Comparison of ENCODE assay signal across 1 cellular context in genomic region chr22:50293441-50294318, GRCh38.
TF ChIP-seq lines count a peak whose summit lies in the region.

No MANE protein-coding gene starts in this region.

TF ChIP-seq in HepG2, 621 proteins besides CTCF, POLR2A, EP300 and RAD21 (continued from another document and continues in another):
- TF ChIP-seq GMEB1 (CRISPR knock-in tag; IDR thresholded peaks at IDR 0.05; ENCODE audit: borderline replicate concordance) = peak; percentile 48; the same call in 1 of the 2 replicates
- TF ChIP-seq, protein P1, sequence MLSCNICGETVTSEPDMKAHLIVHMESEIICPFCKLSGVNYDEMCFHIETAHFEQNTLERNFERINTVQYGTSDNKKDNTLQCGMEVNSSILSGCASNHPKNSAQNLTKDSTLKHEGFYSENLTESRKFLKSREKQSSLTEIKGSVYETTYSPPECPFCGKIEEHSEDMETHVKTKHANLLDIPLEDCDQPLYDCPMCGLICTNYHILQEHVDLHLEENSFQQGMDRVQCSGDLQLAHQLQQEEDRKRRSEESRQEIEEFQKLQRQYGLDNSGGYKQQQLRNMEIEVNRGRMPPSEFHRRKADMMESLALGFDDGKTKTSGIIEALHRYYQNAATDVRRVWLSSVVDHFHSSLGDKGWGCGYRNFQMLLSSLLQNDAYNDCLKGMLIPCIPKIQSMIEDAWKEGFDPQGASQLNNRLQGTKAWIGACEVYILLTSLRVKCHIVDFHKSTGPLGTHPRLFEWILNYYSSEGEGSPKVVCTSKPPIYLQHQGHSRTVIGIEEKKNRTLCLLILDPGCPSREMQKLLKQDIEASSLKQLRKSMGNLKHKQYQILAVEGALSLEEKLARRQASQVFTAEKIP (CRISPR knock-in tag; IDR thresholded peaks at IDR 0.05; ENCODE audit: borderline replicate concordance) = no peak
- peak; percentile 100 for TF ChIP-seq TEAD3 (CRISPR knock-in tag; optimal IDR thresholded peaks at IDR 0.05; ENCODE audit: borderline replicate concordance)
- TF ChIP-seq ZBTB49 (CRISPR knock-in tag; IDR thresholded peaks at IDR 0.05; ENCODE audit: borderline replicate concordance) = no peak
- no peak; the same call in 1 of the 2 replicates for TF ChIP-seq NFYC (CRISPR knock-in tag; IDR thresholded peaks at IDR 0.05)
- no peak for TF ChIP-seq GATA4 (IDR thresholded peaks at IDR 0.05; ENCODE audit: borderline replicate concordance, low read depth)
- TF ChIP-seq, protein P2, sequence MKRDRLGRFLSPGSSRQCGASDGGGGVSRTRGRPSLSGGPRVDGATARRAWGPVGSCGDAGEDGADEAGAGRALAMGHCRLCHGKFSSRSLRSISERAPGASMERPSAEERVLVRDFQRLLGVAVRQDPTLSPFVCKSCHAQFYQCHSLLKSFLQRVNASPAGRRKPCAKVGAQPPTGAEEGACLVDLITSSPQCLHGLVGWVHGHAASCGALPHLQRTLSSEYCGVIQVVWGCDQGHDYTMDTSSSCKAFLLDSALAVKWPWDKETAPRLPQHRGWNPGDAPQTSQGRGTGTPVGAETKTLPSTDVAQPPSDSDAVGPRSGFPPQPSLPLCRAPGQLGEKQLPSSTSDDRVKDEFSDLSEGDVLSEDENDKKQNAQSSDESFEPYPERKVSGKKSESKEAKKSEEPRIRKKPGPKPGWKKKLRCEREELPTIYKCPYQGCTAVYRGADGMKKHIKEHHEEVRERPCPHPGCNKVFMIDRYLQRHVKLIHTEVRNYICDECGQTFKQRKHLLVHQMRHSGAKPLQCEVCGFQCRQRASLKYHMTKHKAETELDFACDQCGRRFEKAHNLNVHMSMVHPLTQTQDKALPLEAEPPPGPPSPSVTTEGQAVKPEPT (CRISPR knock-in tag; IDR thresholded peaks at IDR 0.05; ENCODE audit: low read depth) = no peak
- TF ChIP-seq ZNF337 (CRISPR knock-in tag; IDR thresholded peaks at IDR 0.05; ENCODE audit: borderline replicate concordance, low read depth) = no peak; the same call in 1 of the 2 replicates
- no peak for TF ChIP-seq FIP1L1 (IDR thresholded peaks at IDR 0.05; ENCODE audit: borderline replicate concordance, insufficient read depth, low read depth, low read length)
- TF ChIP-seq PREB (CRISPR knock-in tag; IDR thresholded peaks at IDR 0.05) = no peak
- TF ChIP-seq SRY (CRISPR knock-in tag; IDR thresholded peaks at IDR 0.05) = 0 out of 2 replicates have a peak, but pooled peaks have one; percentile 37
- TF ChIP-seq PCBP1 (IDR thresholded peaks at IDR 0.05; ENCODE audit: borderline replicate concordance, low read depth, low read length) = 0 out of 2 replicates have a peak, but pooled peaks have one; percentile 21
- TF ChIP-seq ZNF614 (CRISPR knock-in tag; IDR thresholded peaks at IDR 0.05; ENCODE audit: borderline replicate concordance) = peak; percentile 61; the same call in 1 of the 2 replicates
- TF ChIP-seq NCOA2 (CRISPR knock-in tag; IDR thresholded peaks at IDR 0.05) = peak; percentile 85
- no peak for TF ChIP-seq ZNF24 (IDR thresholded peaks at IDR 0.05)
- no peak for TF ChIP-seq ZSCAN12 (CRISPR knock-in tag; IDR thresholded peaks at IDR 0.05)
- no peak for TF ChIP-seq GTF2F1 (IDR thresholded peaks at IDR 0.05; ENCODE audit: low read length)
- TF ChIP-seq ZNF207 (IDR thresholded peaks at IDR 0.05; ENCODE audit: borderline replicate concordance) = no peak
- TF ChIP-seq ZNF672 (CRISPR knock-in tag; IDR thresholded peaks at IDR 0.05) = no peak
- TF ChIP-seq ZNF354B (CRISPR knock-in tag; IDR thresholded peaks at IDR 0.05) = 0 out of 2 replicates have a peak, but pooled peaks have one; percentile 19
- peak; percentile 66; the same call in 1 of the 2 replicates for TF ChIP-seq TP53 (CRISPR knock-in tag; conservative IDR thresholded peaks at IDR 0.05)
- no peak for TF ChIP-seq PAWR (CRISPR knock-in tag; IDR thresholded peaks at IDR 0.05; ENCODE audit: borderline replicate concordance)
- TF ChIP-seq GFI1 (CRISPR knock-in tag; IDR thresholded peaks at IDR 0.05; ENCODE audit: borderline replicate concordance) = no peak; the same call in 1 of the 2 replicates
- no peak for TF ChIP-seq ZNF589 (CRISPR knock-in tag; conservative IDR thresholded peaks at IDR 0.05)
- TF ChIP-seq, protein P3, sequence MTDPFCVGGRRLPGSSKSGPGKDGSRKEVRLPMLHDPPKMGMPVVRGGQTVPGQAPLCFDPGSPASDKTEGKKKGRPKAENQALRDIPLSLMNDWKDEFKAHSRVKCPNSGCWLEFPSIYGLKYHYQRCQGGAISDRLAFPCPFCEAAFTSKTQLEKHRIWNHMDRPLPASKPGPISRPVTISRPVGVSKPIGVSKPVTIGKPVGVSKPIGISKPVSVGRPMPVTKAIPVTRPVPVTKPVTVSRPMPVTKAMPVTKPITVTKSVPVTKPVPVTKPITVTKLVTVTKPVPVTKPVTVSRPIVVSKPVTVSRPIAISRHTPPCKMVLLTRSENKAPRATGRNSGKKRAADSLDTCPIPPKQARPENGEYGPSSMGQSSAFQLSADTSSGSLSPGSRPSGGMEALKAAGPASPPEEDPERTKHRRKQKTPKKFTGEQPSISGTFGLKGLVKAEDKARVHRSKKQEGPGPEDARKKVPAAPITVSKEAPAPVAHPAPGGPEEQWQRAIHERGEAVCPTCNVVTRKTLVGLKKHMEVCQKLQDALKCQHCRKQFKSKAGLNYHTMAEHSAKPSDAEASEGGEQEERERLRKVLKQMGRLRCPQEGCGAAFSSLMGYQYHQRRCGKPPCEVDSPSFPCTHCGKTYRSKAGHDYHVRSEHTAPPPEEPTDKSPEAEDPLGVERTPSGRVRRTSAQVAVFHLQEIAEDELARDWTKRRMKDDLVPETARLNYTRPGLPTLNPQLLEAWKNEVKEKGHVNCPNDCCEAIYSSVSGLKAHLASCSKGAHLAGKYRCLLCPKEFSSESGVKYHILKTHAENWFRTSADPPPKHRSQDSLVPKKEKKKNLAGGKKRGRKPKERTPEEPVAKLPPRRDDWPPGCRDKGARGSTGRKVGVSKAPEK (CRISPR knock-in tag; IDR thresholded peaks at IDR 0.05; ENCODE audit: borderline replicate concordance) = no peak
- TF ChIP-seq, protein P4, sequence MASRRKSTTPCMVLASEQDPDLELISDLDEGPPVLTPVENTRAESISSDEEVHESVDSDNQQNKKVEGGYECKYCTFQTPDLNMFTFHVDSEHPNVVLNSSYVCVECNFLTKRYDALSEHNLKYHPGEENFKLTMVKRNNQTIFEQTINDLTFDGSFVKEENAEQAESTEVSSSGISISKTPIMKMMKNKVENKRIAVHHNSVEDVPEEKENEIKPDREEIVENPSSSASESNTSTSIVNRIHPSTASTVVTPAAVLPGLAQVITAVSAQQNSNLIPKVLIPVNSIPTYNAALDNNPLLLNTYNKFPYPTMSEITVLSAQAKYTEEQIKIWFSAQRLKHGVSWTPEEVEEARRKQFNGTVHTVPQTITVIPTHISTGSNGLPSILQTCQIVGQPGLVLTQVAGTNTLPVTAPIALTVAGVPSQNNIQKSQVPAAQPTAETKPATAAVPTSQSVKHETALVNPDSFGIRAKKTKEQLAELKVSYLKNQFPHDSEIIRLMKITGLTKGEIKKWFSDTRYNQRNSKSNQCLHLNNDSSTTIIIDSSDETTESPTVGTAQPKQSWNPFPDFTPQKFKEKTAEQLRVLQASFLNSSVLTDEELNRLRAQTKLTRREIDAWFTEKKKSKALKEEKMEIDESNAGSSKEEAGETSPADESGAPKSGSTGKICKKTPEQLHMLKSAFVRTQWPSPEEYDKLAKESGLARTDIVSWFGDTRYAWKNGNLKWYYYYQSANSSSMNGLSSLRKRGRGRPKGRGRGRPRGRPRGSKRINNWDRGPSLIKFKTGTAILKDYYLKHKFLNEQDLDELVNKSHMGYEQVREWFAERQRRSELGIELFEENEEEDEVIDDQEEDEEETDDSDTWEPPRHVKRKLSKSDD (CRISPR knock-in tag; IDR thresholded peaks at IDR 0.05; ENCODE audit: low read depth) = 0 out of 2 replicates have a peak, but pooled peaks have one; percentile 50
- peak; percentile 74; the same call in 1 of the 2 replicates for TF ChIP-seq ZNF367 (CRISPR knock-in tag; IDR thresholded peaks at IDR 0.05; ENCODE audit: borderline replicate concordance)
- peak; percentile 83 for TF ChIP-seq SP5 (CRISPR knock-in tag; IDR thresholded peaks at IDR 0.05; ENCODE audit: borderline replicate concordance, low read depth)
- no peak for TF ChIP-seq CREBL2 (CRISPR knock-in tag; IDR thresholded peaks at IDR 0.05; ENCODE audit: borderline replicate concordance)
- TF ChIP-seq PPARG (CRISPR knock-in tag; conservative IDR thresholded peaks at IDR 0.05) = peak; percentile 51; the same call in 1 of the 2 replicates
- peak; percentile 86 for TF ChIP-seq ZNF331 (CRISPR knock-in tag; IDR thresholded peaks at IDR 0.05)
- TF ChIP-seq MBNL3 (CRISPR knock-in tag; conservative IDR thresholded peaks at IDR 0.05) = no peak
- TF ChIP-seq ZNF33A (CRISPR knock-in tag; IDR thresholded peaks at IDR 0.05; ENCODE audit: borderline replicate concordance) = 0 out of 2 replicates have a peak, but pooled peaks have one; percentile 61
- no peak for TF ChIP-seq CHD2 (IDR thresholded peaks at IDR 0.05; ENCODE audit: low read depth, low read length)
- peak; percentile 24 for TF ChIP-seq AGO1 (IDR thresholded peaks at IDR 0.05; ENCODE audit: low read depth, low read length, poor library complexity, severe bottlenecking)
- no peak for TF ChIP-seq U2AF2 (IDR thresholded peaks at IDR 0.05; ENCODE audit: low read depth, low read length)
- peak; percentile 47; the same call in 1 of the 2 replicates for TF ChIP-seq HMG20A (CRISPR knock-in tag; IDR thresholded peaks at IDR 0.05; ENCODE audit: borderline replicate concordance)
- TF ChIP-seq SNAPC2 (CRISPR knock-in tag; IDR thresholded peaks at IDR 0.05) = no peak
- TF ChIP-seq ATAD3A (CRISPR knock-in tag; IDR thresholded peaks at IDR 0.05) = no peak
- no peak for TF ChIP-seq ZC3H4 (CRISPR knock-in tag; IDR thresholded peaks at IDR 0.05; ENCODE audit: borderline replicate concordance)
- TF ChIP-seq, protein P5, sequence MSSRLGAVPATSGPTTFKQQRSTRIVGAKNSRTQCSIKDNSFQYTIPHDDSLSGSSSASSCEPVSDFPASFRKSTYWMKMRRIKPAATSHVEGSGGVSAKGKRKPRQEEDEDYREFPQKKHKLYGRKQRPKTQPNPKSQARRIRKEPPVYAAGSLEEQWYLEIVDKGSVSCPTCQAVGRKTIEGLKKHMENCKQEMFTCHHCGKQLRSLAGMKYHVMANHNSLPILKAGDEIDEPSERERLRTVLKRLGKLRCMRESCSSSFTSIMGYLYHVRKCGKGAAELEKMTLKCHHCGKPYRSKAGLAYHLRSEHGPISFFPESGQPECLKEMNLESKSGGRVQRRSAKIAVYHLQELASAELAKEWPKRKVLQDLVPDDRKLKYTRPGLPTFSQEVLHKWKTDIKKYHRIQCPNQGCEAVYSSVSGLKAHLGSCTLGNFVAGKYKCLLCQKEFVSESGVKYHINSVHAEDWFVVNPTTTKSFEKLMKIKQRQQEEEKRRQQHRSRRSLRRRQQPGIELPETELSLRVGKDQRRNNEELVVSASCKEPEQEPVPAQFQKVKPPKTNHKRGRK (CRISPR knock-in tag; IDR thresholded peaks at IDR 0.05) = no peak
- TF ChIP-seq SRSF1 (optimal IDR thresholded peaks at IDR 0.05; ENCODE audit: low read depth, low read length) = no peak
- peak; percentile 81 for TF ChIP-seq MEIS1 (CRISPR knock-in tag; IDR thresholded peaks at IDR 0.05; ENCODE audit: borderline replicate concordance)
- TF ChIP-seq ZNF234 (CRISPR knock-in tag; conservative IDR thresholded peaks at IDR 0.05) = no peak
- TF ChIP-seq, protein P6, sequence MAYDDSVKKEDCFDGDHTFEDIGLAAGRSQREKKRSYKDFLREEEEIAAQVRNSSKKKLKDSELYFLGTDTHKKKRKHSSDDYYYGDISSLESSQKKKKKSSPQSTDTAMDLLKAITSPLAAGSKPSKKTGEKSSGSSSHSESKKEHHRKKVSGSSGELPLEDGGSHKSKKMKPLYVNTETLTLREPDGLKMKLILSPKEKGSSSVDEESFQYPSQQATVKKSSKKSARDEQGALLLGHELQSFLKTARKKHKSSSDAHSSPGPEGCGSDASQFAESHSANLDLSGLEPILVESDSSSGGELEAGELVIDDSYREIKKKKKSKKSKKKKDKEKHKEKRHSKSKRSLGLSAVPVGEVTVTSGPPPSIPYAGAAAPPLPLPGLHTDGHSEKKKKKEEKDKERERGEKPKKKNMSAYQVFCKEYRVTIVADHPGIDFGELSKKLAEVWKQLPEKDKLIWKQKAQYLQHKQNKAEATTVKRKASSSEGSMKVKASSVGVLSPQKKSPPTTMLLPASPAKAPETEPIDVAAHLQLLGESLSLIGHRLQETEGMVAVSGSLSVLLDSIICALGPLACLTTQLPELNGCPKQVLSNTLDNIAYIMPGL (CRISPR knock-in tag; IDR thresholded peaks at IDR 0.05; ENCODE audit: borderline replicate concordance in 1 of 2, low read depth in 1 of 2) = peak; percentile 49 to 63; a peak in 1 of 4 replicates
- no peak for TF ChIP-seq TCF12 (IDR thresholded peaks at IDR 0.05)
- TF ChIP-seq TCF12 (CRISPR knock-in tag; IDR thresholded peaks at IDR 0.05) = no peak
